Comparison of ENCODE assay signal across 13 cellular contexts in genomic region chr3:194256040-194256945, GRCh38.
DNase-seq lines count a peak whose midpoint lies in the region; ATAC-seq, FAIRE-seq and TF ChIP-seq lines count a peak whose summit lies in the region.
"Had no signal": no experiment of that assay in that cellular context is flagged by ENCODE, and none has a peak within 500 bp of the region (broad histone marks: within the 10 kb centered on the region; RNA-seq: fewer than 3 reads in every experiment).

No MANE protein-coding gene starts in this region.

- BruUV-seq in HepG2 (replicated peaks; lab: Mats Ljungman, UMichigan): no TSS peak

- DNase-seq in HepG2 (ENCODE audit: low spot score) (no peak), right lobe of liver (no peak), lower lobe of right lung (peak; percentile 39), nephron progenitor cell (no peak), NCI-H1092 (lab: John Stamatoyannopoulos, UW) (no peak), cerebellar cortex (ENCODE audit: low spot score) (no peak)
- no peak for DNase-seq in activated CD8-positive, alpha-beta memory T cell treated with anti-CD3 and anti-CD28 coated beads, Interleukin-2, amount 10 ng/mL, durations not matched to agents 7 days and 5 days
- DNase-seq: activated gamma-delta T cell, GOT3, MM.1S, retina had no signal

- TF ChIP-seq EP300 in HepG2 (IDR thresholded peaks at IDR 0.05; ENCODE audit: low read depth in 2 of 2, low read length in 2 of 2) (no peak), HepG2 (CRISPR knock-in tag; IDR thresholded peaks at IDR 0.05; ENCODE audit: borderline replicate concordance) (no peak)

- intact Hi-C loops in HepG2 (cut with micrococcal nuclease; ENCODE audit: unreplicated experiment) (no loop called here), right lobe of liver (cut with DNase I) (no loop called here), lower lobe of right lung (cut with DNase I) (no loop called here)

- H3K36me3 ChIP-seq in HepG2 (replicated peaks in 1 of 2; ENCODE audit: control insufficient read depth in 1 of 2, insufficient read depth in 2 of 2, low read length in 2 of 2): no peaks in the 10 kb centered on the region
- no peaks in the 10 kb centered on the region for H3K36me3 ChIP-seq in right lobe of liver
- H3K36me3 ChIP-seq in lower lobe of right lung: no peaks in the 10 kb centered on the region

- TF ChIP-seq POLR2A in HepG2 (IDR thresholded peaks at IDR 0.05; ENCODE audit: insufficient read depth in 1 of 2, low read depth in 2 of 2, low read length in 2 of 2): no peak
- TF ChIP-seq POLR2A in right lobe of liver (IDR thresholded peaks at IDR 0.05): no peak

- in situ Hi-C loops in HepG2 (cut with HindIII; ENCODE audit: extremely low pct_ligation_motif_present, low pct_unique_long_range_greater_than_20kb): no loop called here

- H3K27me3 ChIP-seq in HepG2 (ENCODE audit: control insufficient read depth in 1 of 2, insufficient read depth in 2 of 2, low read length in 2 of 2) (peaks cover 0 to 30% of the 10 kb centered on the region in 2 experiments; a peak in 2 of 5 replicates), right lobe of liver (no peaks in the 10 kb centered on the region), lower lobe of right lung (ENCODE audit: low read depth) (no peaks in the 10 kb centered on the region)

- H4K20me1 ChIP-seq in HepG2 (ENCODE audit: insufficient read depth, low read length): no peaks in the 10 kb centered on the region

- peaks cover 6% of the 10 kb centered on the region for H3K27me3 Mint-ChIP-seq in activated CD8-positive, alpha-beta memory T cell treated with anti-CD3 and anti-CD28 coated beads, Interleukin-2, amount 10 ng/mL, durations not matched to agents 7 days and 5 days
- H3K27me3 Mint-ChIP-seq in nephron progenitor cell (ENCODE audit: low read depth, poor library complexity): peaks cover 8% of the 10 kb centered on the region

- peaks cover 2% of the 10 kb centered on the region for H3K9me3 Mint-ChIP-seq in activated CD8-positive, alpha-beta memory T cell treated with anti-CD3 and anti-CD28 coated beads, Interleukin-2, amount 10 ng/mL, durations not matched to agents 7 days and 5 days (ENCODE audit: low read depth)
- H3K9me3 Mint-ChIP-seq in nephron progenitor cell: peaks cover 13% of the 10 kb centered on the region

- peaks cover 1% of the 10 kb centered on the region for H3K36me3 Mint-ChIP-seq in activated CD8-positive, alpha-beta memory T cell treated with anti-CD3 and anti-CD28 coated beads, Interleukin-2, amount 10 ng/mL, durations not matched to agents 7 days and 5 days
- H3K36me3 Mint-ChIP-seq in nephron progenitor cell (ENCODE audit: low read depth): no peaks in the 10 kb centered on the region

- no peak overlapping the region for H3K4me3 Mint-ChIP-seq in activated CD8-positive, alpha-beta memory T cell treated with anti-CD3 and anti-CD28 coated beads, Interleukin-2, amount 10 ng/mL, durations not matched to agents 7 days and 5 days
- no peak overlapping the region for H3K4me3 Mint-ChIP-seq in nephron progenitor cell

- TF ChIP-seq RAD21 in HepG2 (CRISPR knock-in tag; IDR thresholded peaks at IDR 0.05): no peak

- H3K4me1 Mint-ChIP-seq in activated CD8-positive, alpha-beta memory T cell treated with anti-CD3 and anti-CD28 coated beads, Interleukin-2, amount 10 ng/mL, durations not matched to agents 7 days and 5 days: peaks cover 19% of the 10 kb centered on the region
- H3K4me1 Mint-ChIP-seq in nephron progenitor cell: peaks cover 66% of the 10 kb centered on the region

- POLR2A ChIA-PET in HepG2 (lab: Yijun Ruan, JAX): no interaction called here

- no peak overlapping the region for H3K9ac ChIP-seq in HepG2 (ENCODE audit: insufficient read depth, low read depth, low read length)

- H3K4me3 ChIP-seq in HepG2 (replicated peaks in 1 of 3; ENCODE audit: insufficient read depth in 1 of 3, low read depth in 2 of 3, low read length in 3 of 3) (no peak overlapping the region), right lobe of liver (no peak overlapping the region), lower lobe of right lung (no peak overlapping the region)

- no peaks in the 10 kb centered on the region for H3K79me2 ChIP-seq in HepG2 (ENCODE audit: insufficient read depth, low read length)

- WGBS in HepG2 (ENCODE audit: low lambda C conversion rate): 63% methylated on average over 9 of the region's 12 CpGs
- 79% methylated on average over 8 of the region's 12 CpGs for WGBS in right lobe of liver (ENCODE audit: insufficient coverage, low coverage, low lambda C conversion rate, missing lambda C conversion rate)

- CTCF ChIA-PET in HepG2 (lab: Yijun Ruan, JAX; ENCODE audit: low intra/inter-chr PET ratio, low total read pairs): no interaction called here
- CTCF ChIA-PET in activated CD8-positive, alpha-beta memory T cell treated with anti-CD3 and anti-CD28 coated beads, Interleukin-2, amount 10 ng/mL, durations not matched to agents 7 days and 5 days (lab: Charles Lee): interaction anchor here (0.9 to 1.3 kb wide), 3 partner anchors 27 to 59 kb away, joined by 3 to 6 read pairs (median 3); no protein-coding TSS in a partner anchor

- H2AFZ ChIP-seq in HepG2 (ENCODE audit: low read length): no peak overlapping the region

- FAIRE-seq in HepG2 (lab: Jason Lieb, UNC): no peak

- H3K9me3 ChIP-seq in HepG2 (ENCODE audit: low read length) (no peaks in the 10 kb centered on the region), right lobe of liver (no peaks in the 10 kb centered on the region), lower lobe of right lung (peaks cover 6% of the 10 kb centered on the region)

- H3K27ac ChIP-seq in HepG2 (ENCODE audit: extremely low read length, insufficient read depth, low read length) (no peak overlapping the region), right lobe of liver (no peak overlapping the region), lower lobe of right lung (peak overlapping the region; percentile 62)
- H3K27ac ChIP-seq: C4-2B had no signal

- H3K4me1 ChIP-seq in HepG2 (ENCODE audit: insufficient read depth, low read length): peaks cover 35% of the 10 kb centered on the region
- peaks cover 0 to 17% (median 2%) of the 10 kb centered on the region in 4 donors for H3K4me1 ChIP-seq in right lobe of liver
- peaks cover 23% of the 10 kb centered on the region for H3K4me1 ChIP-seq in lower lobe of right lung

- H3K4me2 ChIP-seq in HepG2 (ENCODE audit: low read depth, low read length): peak overlapping the region; percentile 82; the same call in 1 of the 2 replicates

- TF ChIP-seq CTCF in HepG2 (CRISPR knock-in tag; IDR thresholded peaks at IDR 0.05): no peak
- no peak for TF ChIP-seq CTCF in right lobe of liver (IDR thresholded peaks at IDR 0.05)
- no peak for TF ChIP-seq CTCF in lower lobe of right lung (IDR thresholded peaks at IDR 0.05)
- no peak for TF ChIP-seq CTCF in nephron progenitor cell (IDR thresholded peaks at IDR 0.05)

- ATAC-seq in HepG2 (peak; percentile 13; the same call in 2 of the 3 replicates), right lobe of liver (no peak), lower lobe of right lung (no peak), HG02970 (IDR thresholded peaks at IDR 0.05; ENCODE audit: low FRiP score, unreplicated experiment) (no peak)
- no peak for ATAC-seq in activated CD8-positive, alpha-beta memory T cell treated with anti-CD3 and anti-CD28 coated beads, Interleukin-2, amount 10 ng/mL, durations not matched to agents 7 days and 5 days

- H3K27ac Mint-ChIP-seq in activated CD8-positive, alpha-beta memory T cell treated with anti-CD3 and anti-CD28 coated beads, Interleukin-2, amount 10 ng/mL, durations not matched to agents 7 days and 5 days: peak overlapping the region; percentile 73
- no peak overlapping the region for H3K27ac Mint-ChIP-seq in nephron progenitor cell

TF ChIP-seq in HepG2, 621 proteins besides CTCF, POLR2A, EP300 and RAD21:
- TF ChIP-seq ZNF224 (CRISPR knock-in tag; IDR thresholded peaks at IDR 0.05) (no peak), HDAC1 (CRISPR knock-in tag; IDR thresholded peaks at IDR 0.05) (no peak)
